In genomic region chr12:4153343-4153892, GRCh38 we compare ENCODE assay signal across 8 cellular contexts.
A peak's percentile ranks its signal among the peaks of the same experiment; 100 is the strongest.
DNase-seq lines count a peak whose midpoint lies in the region; ATAC-seq, FAIRE-seq and TF ChIP-seq lines count a peak whose summit lies in the region.

No MANE protein-coding gene starts in this region.

- no peaks in the 10 kb centered on the region for H3K27me3 ChIP-seq in endodermal cell (ENCODE audit: control insufficient read depth, insufficient read depth, low read length, poor library complexity, severe bottlenecking)

- H3K9me3 Mint-ChIP-seq in endodermal cell (peaks cover 10% of the 10 kb centered on the region), HFFc6 (peaks cover 26% of the 10 kb centered on the region)

- H3K4me1 ChIP-seq in endodermal cell (ENCODE audit: control insufficient read depth, insufficient read depth, low read length), result no peaks in the 10 kb centered on the region

- peak; percentile 23 for FAIRE-seq in urothelium cell line (lab: Jason Lieb, UNC)

- no peak overlapping the region for H3K27ac ChIP-seq in endodermal cell (ENCODE audit: low read depth, low read length)

- 85 to 86% methylated on average over 3 of the region's 3 CpGs for WGBS in endodermal cell (ENCODE audit: insufficient coverage in 1 of 2, insufficient read length in 1 of 2), 2 experiments

- H3K4me3 Mint-ChIP-seq in T-helper 17 cell (peak overlapping the region; percentile 65), endodermal cell (no peak overlapping the region), HFFc6 (no peak overlapping the region)

- TF ChIP-seq CTCF in endodermal cell (conservative IDR thresholded peaks at IDR 0.05) (no peak), HFFc6 (IDR thresholded peaks at IDR 0.05) (no peak)

- H3K4me1 Mint-ChIP-seq in T-helper 17 cell, result peaks cover 40% of the 10 kb centered on the region
- H3K4me1 Mint-ChIP-seq in endodermal cell, result peaks cover 26% of the 10 kb centered on the region
- H3K4me1 Mint-ChIP-seq in HFFc6 (ENCODE audit: low read depth), result no peaks in the 10 kb centered on the region

- DNase-seq in T-helper 17 cell, result peak; percentile 21 to 22 (median 22)
- DNase-seq in endodermal cell, result peak; percentile 52
- DNase-seq in urothelium cell line (ENCODE audit: low spot score), result no peak
- no peak for DNase-seq in T1000 (lab: John Stamatoyannopoulos, UW)
- DNase-seq in HFFc6, result no peak
- DNase-seq in foreskin melanocyte, result no peak

- H3K27ac Mint-ChIP-seq in T-helper 17 cell, result peak overlapping the region; percentile 95
- H3K27ac Mint-ChIP-seq in endodermal cell, result no peak overlapping the region
- no peak overlapping the region for H3K27ac Mint-ChIP-seq in HFFc6

- H3K9me3 ChIP-seq in T-helper 17 cell (ENCODE audit: control insufficient read depth, low read length, poor library complexity, severe bottlenecking) (no peaks in the 10 kb centered on the region), endodermal cell (ENCODE audit: control insufficient read depth, low read length) (no peaks in the 10 kb centered on the region)

- no peak overlapping the region for H3K9ac ChIP-seq in endodermal cell (ENCODE audit: extremely low read depth, low read length, poor library complexity, severe bottlenecking)

- no peak overlapping the region for H3K4me3 ChIP-seq in endodermal cell (ENCODE audit: low read length)

- ATAC-seq in GM18517 (IDR thresholded peaks at IDR 0.05; ENCODE audit: unreplicated experiment), result peak; percentile 74
- ATAC-seq in HG02763 (IDR thresholded peaks at IDR 0.05; ENCODE audit: unreplicated experiment), result peak; percentile 75
- peak; percentile 73 for ATAC-seq in T-helper 17 cell

- H3K27me3 Mint-ChIP-seq in T-helper 17 cell (no peaks in the 10 kb centered on the region), endodermal cell (ENCODE audit: insufficient read depth) (peaks cover 20% of the 10 kb centered on the region), HFFc6 (ENCODE audit: insufficient read depth) (peaks cover 5% of the 10 kb centered on the region)

- H3K36me3 Mint-ChIP-seq in T-helper 17 cell (ENCODE audit: low read depth), result no peaks in the 10 kb centered on the region
- H3K36me3 Mint-ChIP-seq in endodermal cell (ENCODE audit: low read depth), result peaks cover 2% of the 10 kb centered on the region
- H3K36me3 Mint-ChIP-seq in HFFc6 (ENCODE audit: low read depth), result peaks cover 3% of the 10 kb centered on the region; the same call in 1 of the 2 replicates

- no peaks in the 10 kb centered on the region for H3K36me3 ChIP-seq in endodermal cell (ENCODE audit: control insufficient read depth, insufficient read depth, low read length)

Comparison
In these comparisons a context has a peak if more than half of its experiments do, and no peak if none do; other contexts are left out.
1. DNase-seq: peak in T-helper 17 cell (3 of 3) and endodermal cell (single experiment); none in urothelium cell line (single experiment), T1000 (single experiment), HFFc6 (single experiment) and foreskin melanocyte (single experiment).
2. Peak in every context shown above with its lines, with median percentiles within 50 percentile points of each other: ATAC-seq.